8 cellular contexts compared by ENCODE assay signal in the genomic region with DNA sequence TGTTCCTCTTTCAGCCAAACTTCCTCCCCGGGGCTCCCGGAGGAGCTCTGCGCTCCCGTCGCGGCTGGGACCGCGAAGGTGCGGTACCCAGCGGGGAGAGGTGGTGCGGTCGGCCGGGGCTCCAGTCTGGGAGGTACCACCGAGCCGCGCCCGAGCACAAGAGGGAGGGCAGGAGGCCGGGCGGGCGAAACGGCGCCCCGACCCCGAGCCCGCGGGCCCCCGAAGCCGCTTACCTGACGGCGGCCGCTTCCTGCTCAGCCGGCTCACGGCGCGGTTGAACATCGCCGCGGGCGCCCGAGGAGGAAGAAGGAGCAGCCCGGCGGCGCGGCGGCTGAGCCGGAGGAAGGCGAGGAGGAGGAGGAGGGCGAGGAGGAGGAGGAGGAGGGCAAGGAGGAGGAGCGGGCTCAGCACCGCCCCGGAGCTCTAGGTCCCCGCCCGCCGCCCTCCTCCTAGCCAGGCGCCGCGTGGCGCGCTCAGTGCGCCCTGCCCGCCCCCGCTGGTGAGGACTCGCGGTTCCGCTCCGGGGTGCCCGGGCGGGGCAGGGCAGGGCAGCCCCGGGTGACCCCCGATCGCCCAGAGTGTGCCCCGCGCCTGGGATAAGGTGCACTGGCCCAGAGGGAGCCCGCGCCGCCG. TPM values are rescaled to one million over a fixed set of nuclear protein-coding genes. Genes with fewer than 3 reads are reported as not detected.
DNase-seq lines count a peak whose midpoint lies in the region; ATAC-seq and TF ChIP-seq lines count a peak whose summit lies in the region.

A gene with protein sequence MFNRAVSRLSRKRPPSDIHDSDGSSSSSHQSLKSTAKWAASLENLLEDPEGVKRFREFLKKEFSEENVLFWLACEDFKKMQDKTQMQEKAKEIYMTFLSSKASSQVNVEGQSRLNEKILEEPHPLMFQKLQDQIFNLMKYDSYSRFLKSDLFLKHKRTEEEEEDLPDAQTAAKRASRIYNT (minus strand): TSS at position 363 of the 633 bp plus-strand sequence. CDS start 81 bp downstream, at position 282.

- peaks cover 14% of the 10 kb centered on the region for H3K4me1 Mint-ChIP-seq in Caco-2 (ENCODE audit: low read depth, unreplicated experiment)

- CTCF ChIA-PET in Caco-2 (lab: Charles Lee) = interaction anchor here (0.6 to 2.7 kb wide), 6 partner anchors 9 to 398 kb away, joined by 3 to 15 read pairs (median 4); no protein-coding TSS in a partner anchor

- H3K9me3 ChIP-seq in Caco-2 (no peaks in the 10 kb centered on the region), adipocyte (ENCODE audit: control insufficient read depth, low read length) (no peaks in the 10 kb centered on the region), sigmoid colon (no peaks in the 10 kb centered on the region)

- no peaks in the 10 kb centered on the region for H3K9me3 Mint-ChIP-seq in Caco-2 (ENCODE audit: unreplicated experiment)

- H3K27ac ChIP-seq in sigmoid colon = peak within 1 kb of the TSS; percentile 78 to 97 (median 89)

- peak; percentile 57 for ATAC-seq in GM21360 (IDR thresholded peaks at IDR 0.05; ENCODE audit: unreplicated experiment)

- H3K9ac ChIP-seq in adipocyte (ENCODE audit: low read length) = peak within 1 kb of the TSS; percentile 80

- WGBS in sigmoid colon, 2 donors = 0% methylated on average over 76 to 77 of the region's 77 CpGs

- H3K27me3 ChIP-seq in Caco-2 (replicated peaks; ENCODE audit: control insufficient read depth, insufficient read depth, low read length) (no peaks in the 10 kb centered on the region), adipocyte (replicated peaks; ENCODE audit: control insufficient read depth, insufficient read depth, low read length) (peaks cover 2% of the 10 kb centered on the region), sigmoid colon (no peaks in the 10 kb centered on the region)

- POLR2A ChIA-PET in Caco-2 (lab: Charles Lee) = interaction anchor here (0.6 to 1.0 kb wide), 7 partner anchors 9 to 240 kb away, joined by 3 to 6 read pairs (median 3); no protein-coding TSS in a partner anchor

- peak within 1 kb of the TSS; percentile 81 for H3K27ac Mint-ChIP-seq in Caco-2 (ENCODE audit: unreplicated experiment)

- no peaks in the 10 kb centered on the region for H3K27me3 Mint-ChIP-seq in Caco-2 (ENCODE audit: insufficient read depth, unreplicated experiment)

- TF ChIP-seq EP300 in sigmoid colon (IDR thresholded peaks at IDR 0.05) = no peak

- H3K4me3 Mint-ChIP-seq in Caco-2 (ENCODE audit: unreplicated experiment) = peak within 1 kb of the TSS; percentile 87

- H3K4me1 ChIP-seq in Caco-2 (peaks cover 5% of the 10 kb centered on the region; the same call in 1 of the 2 replicates), adipocyte (ENCODE audit: control insufficient read depth, insufficient read depth, low read length) (peaks cover 18% of the 10 kb centered on the region), sigmoid colon (peaks cover 0 to 73% (median 71%) of the 10 kb centered on the region in 4 donors)

- H3K36me3 ChIP-seq in Caco-2 (ENCODE audit: control insufficient read depth, insufficient read depth, low read length) (no peaks in the 10 kb centered on the region), adipocyte (ENCODE audit: control insufficient read depth, insufficient read depth, low read length, severe bottlenecking) (no peaks in the 10 kb centered on the region), sigmoid colon (no peaks in the 10 kb centered on the region)

- intact Hi-C loops in Caco-2 (cut with micrococcal nuclease; ENCODE audit: unreplicated experiment) (no loop called here), sigmoid colon (cut with DNase I) (loop anchor here (2.0 to 5.0 kb wide), 2 partner anchors 54 to 110 kb away; partner anchors contain the start of genes BAG3 and TIAL1)

- TF ChIP-seq POLR2A in sigmoid colon (IDR thresholded peaks at IDR 0.05) = peak; percentile 65 to 76

- DNase-seq in Caco-2 (peak; percentile 71 to 78), HT1080 (ENCODE audit: low read depth) (peak; percentile 86), T follicular helper cell (ENCODE audit: low read depth) (peak; percentile 72), adipocyte (ENCODE audit: low read depth) (peak; percentile 89), hepatic stellate cell (ENCODE audit: low spot score) (peak; percentile 72), sigmoid colon (peak; percentile 94), dedifferentiated amniotic fluid mesenchymal stem cell (ENCODE audit: extremely low spot score) (no peak)

- H3K4me3 ChIP-seq in Caco-2 (ENCODE audit: low read depth, low read length) = peak within 1 kb of the TSS; percentile 72
- H3K4me3 ChIP-seq in adipocyte (ENCODE audit: low read length) = peak within 1 kb of the TSS; percentile 84
- peak within 1 kb of the TSS; percentile 73 to 96 (median 82) for H3K4me3 ChIP-seq in sigmoid colon

- BruUV-seq in Caco-2 (replicated peaks; lab: Mats Ljungman, UMichigan) = no TSS peak

- TF ChIP-seq CTCF in Caco-2 (IDR thresholded peaks at IDR 0.05; ENCODE audit: insufficient read depth in 1 of 2, low read depth in 1 of 2, low read length in 1 of 2, severe bottlenecking in 1 of 2, unreplicated experiment in 1 of 2) = no peak
- TF ChIP-seq CTCF in sigmoid colon (IDR thresholded peaks at IDR 0.05) = no peak

- peaks cover 8% of the 10 kb centered on the region for H3K36me3 Mint-ChIP-seq in Caco-2 (ENCODE audit: insufficient read depth, unreplicated experiment)

RNA-seq across cellular contexts. Expression of the gene that starts here (rescaled TPM):
- total RNA-seq in Caco-2 (2022) = 22.6 and 23.2 TPM in 2 replicates
- 55.0 and 67.4 TPM in 2 replicates for total RNA-seq in HT1080 (2014; rRNA removed; shearing (Covaris generic))
- 82.1 and 83.1 TPM in 2 replicates for polyA plus RNA-seq in HT1080 (2015; cell fraction: cytosol; rRNA removed)
- 17.9 and 24.6 TPM in 2 replicates for polyA plus RNA-seq in HT1080 (2015; cell fraction: nucleus; rRNA removed)
- total RNA-seq in sigmoid colon = 100 to 1,000 TPM; 125 to 192 (median 167) TPM
- 100 to 1,000 TPM in 1 of 3 donors, 10 to 100 TPM in 2; 54.1 to 106 (median 64.3) TPM for polyA plus RNA-seq in sigmoid colon
